ENCODE assay signal across 1 cellular context in genomic region chr6:162856885-162857284, GRCh38.
TF ChIP-seq lines count a peak whose summit lies in the region.

No MANE protein-coding gene starts in this region.

TF ChIP-seq in GM12878, 131 proteins besides CTCF, POLR2A, EP300 and RAD21 (continued from another document):
- TF ChIP-seq ZNF274 (IDR thresholded peaks at IDR 0.05; ENCODE audit: insufficient read depth, insufficient read length): no peak
